In genomic region chr10:132942740-132943554, GRCh38 we compare ENCODE assay signal across 9 cellular contexts. TPM values are rescaled to one million over a fixed set of nuclear protein-coding genes. Genes with fewer than 3 reads are reported as not detected.
DNase-seq lines count a peak whose midpoint lies in the region; ATAC-seq and TF ChIP-seq lines count a peak whose summit lies in the region.
"Had no signal": no experiment of that assay in that cellular context is flagged by ENCODE, and none has a peak within 500 bp of the region (broad histone marks: within the 10 kb centered on the region; RNA-seq: fewer than 3 reads in every experiment).

No MANE protein-coding gene starts in this region.

- H3K9ac ChIP-seq in rectal smooth muscle tissue (ENCODE audit: low read length) = no peak overlapping the region

- H3K9me3 Mint-ChIP-seq in activated CD8-positive, alpha-beta T cell treated with anti-CD3 and anti-CD28 coated beads, Interleukin-2, amount 10 ng/mL, durations not matched to agents 7 days and 5 days (ENCODE audit: insufficient read depth) = no peaks in the 10 kb centered on the region

- H3K27ac ChIP-seq in left ventricle myocardium inferior (replicated peaks) = no peak overlapping the region
- no peak overlapping the region for H3K27ac ChIP-seq in rectal smooth muscle tissue (ENCODE audit: low read depth, low read length)
- no peak overlapping the region for H3K27ac ChIP-seq in substantia nigra (ENCODE audit: low read depth, low read length, poor library complexity, severe bottlenecking)

- H3K4me1 ChIP-seq in left ventricle myocardium inferior (peaks cover 16% of the 10 kb centered on the region), rectal smooth muscle tissue (ENCODE audit: control insufficient read depth, insufficient read depth, low read length) (no peaks in the 10 kb centered on the region)

- no peaks in the 10 kb centered on the region for H3K36me3 Mint-ChIP-seq in activated CD8-positive, alpha-beta T cell treated with anti-CD3 and anti-CD28 coated beads, Interleukin-2, amount 10 ng/mL, durations not matched to agents 7 days and 5 days (ENCODE audit: low read depth)

- no peak for DNase-seq in activated CD8-positive, alpha-beta T cell treated with anti-CD3 and anti-CD28 coated beads, Interleukin-2, amount 10 ng/mL, durations not matched to agents 7 days and 5 days
- DNase-seq in left ventricle myocardium inferior = no peak
- no peak for DNase-seq in substantia nigra (lab: John Stamatoyannopoulos, UW)
- no peak for DNase-seq in GM10248 (ENCODE audit: extremely low spot score)
- no peak for DNase-seq in HCEC 1CT
- DNase-seq: NCI-H2029 had no signal

- H3K36me3 ChIP-seq in left ventricle myocardium inferior (no peaks in the 10 kb centered on the region), rectal smooth muscle tissue (ENCODE audit: control insufficient read depth, insufficient read depth, low read length) (no peaks in the 10 kb centered on the region)

- intact Hi-C loops in left ventricle myocardium inferior (cut with micrococcal nuclease) = no loop called here

- H3K4me3 Mint-ChIP-seq in activated CD8-positive, alpha-beta T cell treated with anti-CD3 and anti-CD28 coated beads, Interleukin-2, amount 10 ng/mL, durations not matched to agents 7 days and 5 days = peak overlapping the region; percentile 43

- no peak for ATAC-seq in activated CD8-positive, alpha-beta T cell treated with anti-CD3 and anti-CD28 coated beads, Interleukin-2, amount 10 ng/mL, durations not matched to agents 7 days and 5 days
- ATAC-seq in GM21423 (IDR thresholded peaks at IDR 0.05; ENCODE audit: unreplicated experiment) = no peak

- CTCF ChIA-PET in activated CD8-positive, alpha-beta T cell treated with anti-CD3 and anti-CD28 coated beads, Interleukin-2, amount 10 ng/mL, durations not matched to agents 7 days and 5 days (lab: Charles Lee) = no interaction called here
- CTCF ChIA-PET in GM10248 (lab: Yijun Ruan, JAX) = no interaction called here

- peak overlapping the region; percentile 52 for H3K27ac Mint-ChIP-seq in activated CD8-positive, alpha-beta T cell treated with anti-CD3 and anti-CD28 coated beads, Interleukin-2, amount 10 ng/mL, durations not matched to agents 7 days and 5 days

- no peaks in the 10 kb centered on the region for H3K9me3 ChIP-seq in left ventricle myocardium inferior (replicated peaks)

- H3K4me3 ChIP-seq in GM08714 (ENCODE audit: low read length) = peak overlapping the region; percentile 52; the same call in 1 of the 2 replicates
- H3K4me3 ChIP-seq in left ventricle myocardium inferior = peak overlapping the region; percentile 77
- H3K4me3 ChIP-seq in rectal smooth muscle tissue (ENCODE audit: low read length) = peak overlapping the region; percentile 46

- POLR2A ChIA-PET in activated CD8-positive, alpha-beta T cell treated with anti-CD3 and anti-CD28 coated beads, Interleukin-2, amount 10 ng/mL, durations not matched to agents 7 days and 5 days (lab: Charles Lee) = no interaction called here
- POLR2A ChIA-PET in GM10248 (lab: Yijun Ruan, JAX) = no interaction called here

- H3K4me1 Mint-ChIP-seq in activated CD8-positive, alpha-beta T cell treated with anti-CD3 and anti-CD28 coated beads, Interleukin-2, amount 10 ng/mL, durations not matched to agents 7 days and 5 days (ENCODE audit: low read depth) = peaks cover 2% of the 10 kb centered on the region

- H3K27me3 ChIP-seq in left ventricle myocardium inferior (ENCODE audit: low read depth) (peaks cover 80% of the 10 kb centered on the region), rectal smooth muscle tissue (ENCODE audit: control insufficient read depth, insufficient read depth, low read length) (peaks cover 23% of the 10 kb centered on the region)

- TF ChIP-seq CTCF in left ventricle myocardium inferior (IDR thresholded peaks at IDR 0.05; ENCODE audit: borderline replicate concordance) (no peak), GM10248 (IDR thresholded peaks at IDR 0.05; ENCODE audit: control extremely low read depth, extremely low read depth, low read depth, missing control alignments) (no peak)

- H3K27me3 Mint-ChIP-seq in activated CD8-positive, alpha-beta T cell treated with anti-CD3 and anti-CD28 coated beads, Interleukin-2, amount 10 ng/mL, durations not matched to agents 7 days and 5 days (ENCODE audit: low read depth) = peaks cover 22% of the 10 kb centered on the region

RNA-seq across cellular contexts. Expression of gene CFAP46, which starts 0.6 kb away (rescaled TPM):
- total RNA-seq in activated CD8-positive, alpha-beta T cell treated with anti-CD3 and anti-CD28 coated beads, Interleukin-2, amount 10 ng/mL, durations not matched to agents 7 days and 5 days = not detected
- 0.99 TPM for total RNA-seq in left ventricle myocardium inferior
